40 cellular contexts compared by ENCODE assay signal in the genomic region with DNA sequence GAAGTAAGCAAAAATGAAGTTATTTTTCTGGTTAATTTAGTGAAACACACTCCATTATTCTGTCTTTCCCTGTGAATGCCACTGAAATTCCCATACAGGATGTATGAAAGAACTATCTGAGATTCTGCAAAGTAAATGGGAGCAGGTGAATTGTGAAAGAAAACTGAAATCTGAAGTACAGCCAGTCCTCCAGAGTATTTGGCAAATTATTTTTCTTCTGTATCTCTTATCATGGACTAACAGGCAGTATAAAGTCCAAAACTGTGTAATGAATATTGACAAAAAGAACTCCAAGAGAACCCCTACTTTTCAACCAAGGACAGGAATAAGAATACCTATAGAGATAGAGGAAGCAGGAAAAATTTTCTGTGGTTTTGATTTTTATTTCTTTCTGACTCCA. TPM values are rescaled to one million over a fixed set of nuclear protein-coding genes. Genes with fewer than 3 reads are reported as not detected.
"Had no signal": no experiment of that assay in that cellular context is flagged by ENCODE, and none has a peak within 500 bp of the region (broad histone marks: within the 10 kb centered on the region; RNA-seq: fewer than 3 reads in every experiment).

No MANE protein-coding gene starts in this region.

- H3K4me1 ChIP-seq: adrenal gland, ascending aorta, body of pancreas, breast epithelium had no signal

- ATAC-seq: activated naive CD4-positive, alpha-beta T cell treated with anti-CD3 and anti-CD28 coated beads, Interleukin-2, amount 50 U/mL, for 72 hours; activated naive CD8-positive, alpha-beta T cell treated with anti-CD3 and anti-CD28 coated beads, Interleukin-2, amount 50 U/mL, for 24 hours; activated T-cell treated with anti-CD3 and anti-CD28 coated beads, Interleukin-2, amount 50 U/mL, for 4 hours; activated T-cell treated with anti-CD3 and anti-CD28 coated beads, Interleukin-2, amount 50 U/mL, for 72 hours; activated T-helper 17 cell treated with anti-CD3 and anti-CD28 coated beads, Interleukin-2, amount 50 U/mL, for 72 hours; body of pancreas had no signal

- H3K9me3 Mint-ChIP-seq: activated naive CD4-positive, alpha-beta T cell treated with anti-CD3 and anti-CD28 coated beads, Interleukin-2, amount 10 ng/mL, durations not matched to agents 7 days and 5 days; activated naive CD4-positive, alpha-beta T cell treated with anti-CD3 and anti-CD28 coated beads, Interleukin-2, amount 50 U/mL, for 24 hours; activated naive CD8-positive, alpha-beta T cell treated with anti-CD3 and anti-CD28 coated beads for 36 hours; activated naive CD8-positive, alpha-beta T cell treated with anti-CD3 and anti-CD28 coated beads, Interleukin-2, amount 10 ng/mL, durations not matched to agents 7 days and 5 days; activated naive CD8-positive, alpha-beta T cell treated with anti-CD3 and anti-CD28 coated beads, Interleukin-2, amount 50 U/mL, for 24 hours; activated T-cell treated with anti-CD3 and anti-CD28 coated beads, Interleukin-2, amount 50 U/mL, for 24 hours; activated T-cell treated with anti-CD3 and anti-CD28 coated beads, Interleukin-2, amount 50 U/mL, for 72 hours; activated T-helper 1 cell treated with anti-CD3 and anti-CD28 coated beads, Interleukin-12 subunit alpha, Interleukin-12 subunit beta, Interleukin-2, Interleukin-4 antibody, amounts not matched to agents 30 ng/mL and 10 ng/mL and 1 ng/mL, durations not matched to agents 14 hours and 24 hours and 36 hours had no signal

- H3K36me3 ChIP-seq: adrenal gland, ascending aorta, brain microvascular endothelial cell, breast epithelium, cardiac muscle cell had no signal

- DNase-seq: activated effector memory CD4-positive, alpha-beta T cell treated with anti-CD3 and anti-CD28 coated beads, Interleukin-2, amount 50 U/mL, for 16 hours; activated effector memory CD4-positive, alpha-beta T cell treated with Interleukin-2 at 50 U/mL for 16 hours; activated gamma-delta T cell; activated gamma-delta T cell treated with Interleukin-2 at 50 U/mL for 16 hours; activated naive CD4-positive, alpha-beta T cell; activated naive CD4-positive, alpha-beta T cell treated with anti-CD3 and anti-CD28 coated beads for 36 hours; activated naive CD4-positive, alpha-beta T cell treated with anti-CD3 and anti-CD28 coated beads, Interleukin-2, amount 10 ng/mL, durations not matched to agents 7 days and 5 days; activated naive CD4-positive, alpha-beta T cell treated with anti-CD3 and anti-CD28 coated beads, Interleukin-2, amount 50 U/mL, for 16 hours; activated naive CD4-positive, alpha-beta T cell treated with Interleukin-2 at 50 U/mL for 16 hours; activated naive CD8-positive, alpha-beta T cell treated with anti-CD3 and anti-CD28 coated beads for 36 hours; activated naive CD8-positive, alpha-beta T cell treated with anti-CD3 and anti-CD28 coated beads, Interleukin-2, amount 10 ng/mL, durations not matched to agents 7 days and 5 days; activated naive CD8-positive, alpha-beta T cell treated with anti-CD3 and anti-CD28 coated beads, Interleukin-2, amount 50 U/mL, for 24 hours; activated T-cell treated with anti-CD3 and anti-CD28 coated beads for 4 hours; activated T-cell treated with anti-CD3 and anti-CD28 coated beads, Interleukin-2, amount 50 U/mL, for 1 hour; activated T-cell treated with anti-CD3 and anti-CD28 coated beads, Interleukin-2, amount 50 U/mL, for 24 hours; activated T-cell treated with anti-CD3 and anti-CD28 coated beads, Interleukin-2, amount 50 U/mL, for 4 hours; activated T-cell treated with anti-CD3 and anti-CD28 coated beads, Interleukin-2, amount 50 U/mL, for 48 hours; activated T-cell treated with anti-CD3 and anti-CD28 coated beads, Interleukin-2, amount 50 U/mL, for 72 hours; adrenal gland; amniotic stem cell; amygdala; anterior cingulate cortex; aorta; body of pancreas; brain microvascular endothelial cell; caudate nucleus; central memory CD4-positive, alpha-beta T cell; cerebellar nuclear complex had no signal

- H3K27me3 ChIP-seq: adrenal gland, ascending aorta, body of pancreas, brain microvascular endothelial cell, breast epithelium, cardiac muscle cell had no signal

- H3K9me3 ChIP-seq: body of pancreas had no signal

- H3K27ac ChIP-seq: adrenal gland, ascending aorta, body of pancreas, brain microvascular endothelial cell, breast epithelium, cardiac muscle cell had no signal

- H3K4me1 Mint-ChIP-seq: activated naive CD4-positive, alpha-beta T cell treated with anti-CD3 and anti-CD28 coated beads, Interleukin-2, amount 10 ng/mL, durations not matched to agents 7 days and 5 days; activated naive CD4-positive, alpha-beta T cell treated with anti-CD3 and anti-CD28 coated beads, Interleukin-2, amount 50 U/mL, for 24 hours; activated naive CD8-positive, alpha-beta T cell treated with anti-CD3 and anti-CD28 coated beads for 36 hours; activated naive CD8-positive, alpha-beta T cell treated with anti-CD3 and anti-CD28 coated beads, Interleukin-2, amount 10 ng/mL, durations not matched to agents 7 days and 5 days; activated naive CD8-positive, alpha-beta T cell treated with anti-CD3 and anti-CD28 coated beads, Interleukin-2, amount 50 U/mL, for 24 hours; activated T-helper 17 cell treated with anti-CD3 and anti-CD28 coated beads, Interleukin-2, amount 50 U/mL, for 72 hours; brain; central memory CD8-positive, alpha-beta T cell had no signal

- FAIRE-seq: bronchial epithelial cell had no signal

- H3K27me3 Mint-ChIP-seq: activated naive CD4-positive, alpha-beta T cell treated with anti-CD3 and anti-CD28 coated beads, Interleukin-2, amount 10 ng/mL, durations not matched to agents 7 days and 5 days; activated naive CD4-positive, alpha-beta T cell treated with anti-CD3 and anti-CD28 coated beads, Interleukin-2, amount 50 U/mL, for 24 hours; activated naive CD8-positive, alpha-beta T cell; activated naive CD8-positive, alpha-beta T cell treated with anti-CD3 and anti-CD28 coated beads for 36 hours; activated naive CD8-positive, alpha-beta T cell treated with anti-CD3 and anti-CD28 coated beads, Interleukin-2, amount 10 ng/mL, durations not matched to agents 7 days and 5 days; activated naive CD8-positive, alpha-beta T cell treated with anti-CD3 and anti-CD28 coated beads, Interleukin-2, amount 50 U/mL, for 24 hours; activated T-helper 17 cell treated with anti-CD3 and anti-CD28 coated beads, Interleukin-2, amount 50 U/mL, for 72 hours; central memory CD8-positive, alpha-beta T cell had no signal

- H3K4me3 ChIP-seq: adrenal gland, ascending aorta, body of pancreas, breast epithelium, cardiac muscle cell had no signal

- H3K4me3 Mint-ChIP-seq: activated naive CD4-positive, alpha-beta T cell treated with anti-CD3 and anti-CD28 coated beads for 36 hours; activated naive CD4-positive, alpha-beta T cell treated with anti-CD3 and anti-CD28 coated beads, Interleukin-2, amount 10 ng/mL, durations not matched to agents 7 days and 5 days; activated naive CD4-positive, alpha-beta T cell treated with anti-CD3 and anti-CD28 coated beads, Interleukin-2, amount 50 U/mL, for 24 hours; activated naive CD8-positive, alpha-beta T cell; activated naive CD8-positive, alpha-beta T cell treated with anti-CD3 and anti-CD28 coated beads for 36 hours; activated naive CD8-positive, alpha-beta T cell treated with anti-CD3 and anti-CD28 coated beads, Interleukin-2, amount 10 ng/mL, durations not matched to agents 7 days and 5 days; activated naive CD8-positive, alpha-beta T cell treated with anti-CD3 and anti-CD28 coated beads, Interleukin-2, amount 50 U/mL, for 24 hours; activated T-cell treated with anti-CD3 and anti-CD28 coated beads, Interleukin-2, amount 50 U/mL, for 24 hours; activated T-cell treated with anti-CD3 and anti-CD28 coated beads, Interleukin-2, amount 50 U/mL, for 4 hours; activated T-cell treated with anti-CD3 and anti-CD28 coated beads, Interleukin-2, amount 50 U/mL, for 72 hours; activated T-helper 1 cell treated with anti-CD3 and anti-CD28 coated beads, Interleukin-12 subunit alpha, Interleukin-12 subunit beta, Interleukin-2, Interleukin-4 antibody, amounts not matched to agents 30 ng/mL and 10 ng/mL and 1 ng/mL, durations not matched to agents 14 hours and 24 hours and 36 hours; activated T-helper 17 cell treated with anti-CD3 and anti-CD28 coated beads, Interleukin-2, amount 50 U/mL, for 72 hours; brain; central memory CD8-positive, alpha-beta T cell had no signal

- H3K27ac Mint-ChIP-seq: activated naive CD4-positive, alpha-beta T cell treated with anti-CD3 and anti-CD28 coated beads for 36 hours; activated naive CD4-positive, alpha-beta T cell treated with anti-CD3 and anti-CD28 coated beads, Interleukin-2, amount 10 ng/mL, durations not matched to agents 7 days and 5 days; activated naive CD4-positive, alpha-beta T cell treated with anti-CD3 and anti-CD28 coated beads, Interleukin-2, amount 50 U/mL, for 24 hours; activated naive CD4-positive, alpha-beta T cell treated with anti-CD3 and anti-CD28 coated beads, Interleukin-2, amount 50 U/mL, for 72 hours; activated naive CD8-positive, alpha-beta T cell; activated naive CD8-positive, alpha-beta T cell treated with anti-CD3 and anti-CD28 coated beads for 36 hours; activated naive CD8-positive, alpha-beta T cell treated with anti-CD3 and anti-CD28 coated beads, Interleukin-2, amount 10 ng/mL, durations not matched to agents 7 days and 5 days; activated naive CD8-positive, alpha-beta T cell treated with anti-CD3 and anti-CD28 coated beads, Interleukin-2, amount 50 U/mL, for 24 hours; activated T-cell treated with anti-CD3 and anti-CD28 coated beads, Interleukin-2, amount 50 U/mL, for 24 hours; activated T-cell treated with anti-CD3 and anti-CD28 coated beads, Interleukin-2, amount 50 U/mL, for 72 hours; activated T-helper 1 cell treated with anti-CD3 and anti-CD28 coated beads, Interleukin-12 subunit alpha, Interleukin-12 subunit beta, Interleukin-2, Interleukin-4 antibody, amounts not matched to agents 30 ng/mL and 10 ng/mL and 1 ng/mL, durations not matched to agents 14 hours and 24 hours and 36 hours; activated T-helper 17 cell treated with anti-CD3 and anti-CD28 coated beads, Interleukin-2, amount 50 U/mL, for 72 hours; activated T-helper 2 cell treated with anti-CD3 and anti-CD28 coated beads, Interferon-gamma antibody, Interleukin-2, Interleukin-4, amounts not matched to agents 10 μg/mL and 5 μg/mL and 100 μg/mL, durations not matched to agents 14 hours and 24 hours and 36 hours; brain had no signal

- H3K36me3 Mint-ChIP-seq: activated naive CD4-positive, alpha-beta T cell treated with anti-CD3 and anti-CD28 coated beads, Interleukin-2, amount 10 ng/mL, durations not matched to agents 7 days and 5 days; activated naive CD4-positive, alpha-beta T cell treated with anti-CD3 and anti-CD28 coated beads, Interleukin-2, amount 50 U/mL, for 24 hours; activated naive CD4-positive, alpha-beta T cell treated with anti-CD3 and anti-CD28 coated beads, Interleukin-2, amount 50 U/mL, for 72 hours; activated naive CD8-positive, alpha-beta T cell; activated naive CD8-positive, alpha-beta T cell treated with anti-CD3 and anti-CD28 coated beads for 36 hours; activated naive CD8-positive, alpha-beta T cell treated with anti-CD3 and anti-CD28 coated beads, Interleukin-2, amount 10 ng/mL, durations not matched to agents 7 days and 5 days; brain had no signal

RNA-seq across cellular contexts. Expression of a gene that starts 40.8 kb away (rescaled TPM):
- total RNA-seq: activated naive CD4-positive, alpha-beta T cell treated with anti-CD3 and anti-CD28 coated beads for 36 hours; activated naive CD4-positive, alpha-beta T cell treated with anti-CD3 and anti-CD28 coated beads, Interleukin-2, amount 50 U/mL, for 72 hours; activated naive CD8-positive, alpha-beta T cell treated with anti-CD3 and anti-CD28 coated beads for 36 hours; activated naive CD8-positive, alpha-beta T cell treated with anti-CD3 and anti-CD28 coated beads, Interleukin-2, amount 10 ng/mL, durations not matched to agents 7 days and 5 days; activated T-helper 1 cell treated with anti-CD3 and anti-CD28 coated beads, Interleukin-12 subunit alpha, Interleukin-12 subunit beta, Interleukin-2, Interleukin-4 antibody, amounts not matched to agents 30 ng/mL and 10 ng/mL and 1 ng/mL, durations not matched to agents 14 hours and 24 hours and 36 hours had no signal
